8 cellular contexts compared by ENCODE assay signal in the genomic region with DNA sequence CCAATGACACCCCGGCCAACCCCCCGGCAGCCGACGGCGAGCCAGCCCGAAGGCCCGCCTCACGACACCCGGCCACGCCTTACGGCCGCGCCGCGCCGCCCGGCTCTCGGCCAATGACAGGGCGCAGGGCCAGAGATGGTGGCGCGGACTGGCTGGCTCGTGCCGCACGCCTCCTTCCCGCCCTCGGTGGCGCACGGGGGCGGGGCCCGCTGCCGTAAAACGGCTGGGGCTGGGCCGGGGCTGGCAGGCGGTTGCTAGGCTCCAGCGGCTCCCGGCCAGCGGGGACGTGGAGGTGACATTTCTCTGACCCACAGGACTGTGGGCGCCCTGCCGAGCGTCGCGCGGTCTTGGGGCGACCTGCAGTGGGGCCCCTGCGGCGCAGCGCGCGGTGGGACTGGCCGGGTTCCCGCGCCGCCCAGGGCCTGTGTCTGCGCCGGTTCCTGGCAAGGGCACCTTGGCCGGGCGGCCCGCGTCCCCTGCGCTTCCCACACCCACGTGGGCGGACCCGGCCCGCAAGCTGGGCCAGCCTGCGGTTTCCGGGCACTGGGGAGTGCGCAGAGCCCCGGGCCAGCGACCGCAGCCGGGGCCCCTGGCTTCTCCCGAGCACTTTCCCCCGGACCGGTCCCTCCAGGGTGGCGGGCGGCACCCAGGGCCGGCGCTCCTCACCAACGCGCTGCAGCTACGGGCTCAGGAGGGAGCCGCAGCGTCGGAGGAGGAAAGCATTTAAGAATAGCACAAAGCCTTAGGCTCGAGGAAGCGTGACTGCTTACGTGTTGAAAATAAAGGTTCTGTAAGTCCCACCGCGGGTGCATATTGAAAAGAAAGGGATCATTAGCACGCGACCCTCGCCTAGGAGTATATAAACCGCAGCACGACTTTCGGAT. TPM values are rescaled to one million over a fixed set of nuclear protein-coding genes. Genes with fewer than 3 reads are reported as not detected.
DNase-seq lines count a peak whose midpoint lies in the region; ATAC-seq, FAIRE-seq and TF ChIP-seq lines count a peak whose summit lies in the region.

A gene (minus strand): TSS at position 8 of the 884 bp plus-strand sequence. CDS start 64 bp downstream, outside the sequence.

- H3K4me1 ChIP-seq in ascending aorta (peaks cover 0 to 18% of the 10 kb centered on the region in 2 donors), right cardiac atrium (ENCODE audit: control insufficient read depth, insufficient read depth, low read length) (no peaks in the 10 kb centered on the region)

- no peaks in the 10 kb centered on the region for H3K36me3 Mint-ChIP-seq in T-helper 2 cell treated with Interferon-gamma antibody and Interleukin-4, amounts not matched to agents 5 μg/mL and 100 μg/mL, for 36 hours (ENCODE audit: low read depth)

- peak within 1 kb of the TSS; percentile 90 for H3K4me3 Mint-ChIP-seq in T-helper 2 cell treated with Interferon-gamma antibody and Interleukin-4, amounts not matched to agents 5 μg/mL and 100 μg/mL, for 36 hours

- H3K4me3 ChIP-seq in ascending aorta (peak within 1 kb of the TSS; percentile 74 to 94), right cardiac atrium (ENCODE audit: low read length) (peak within 1 kb of the TSS; percentile 79)

- H3K9me3 ChIP-seq in ascending aorta (no peaks in the 10 kb centered on the region), right cardiac atrium (ENCODE audit: control insufficient read depth, low read length) (no peaks in the 10 kb centered on the region)

- peaks cover 11% of the 10 kb centered on the region for H3K4me1 Mint-ChIP-seq in T-helper 2 cell treated with Interferon-gamma antibody and Interleukin-4, amounts not matched to agents 5 μg/mL and 100 μg/mL, for 36 hours (ENCODE audit: low read depth)

- H3K27ac ChIP-seq in ascending aorta, result peak within 1 kb of the TSS; percentile 95
- peak within 1 kb of the TSS; percentile 93 for H3K27ac ChIP-seq in right cardiac atrium (ENCODE audit: low read length)

- peak; percentile 68 for ATAC-seq in GM18508 (IDR thresholded peaks at IDR 0.05; ENCODE audit: insufficient read depth, unreplicated experiment)
- peak; percentile 87 for ATAC-seq in HG02981 (IDR thresholded peaks at IDR 0.05; ENCODE audit: unreplicated experiment)
- ATAC-seq in right cardiac atrium, result peak; percentile 98 to 99

- H3K36me3 ChIP-seq in ascending aorta, result no peaks in the 10 kb centered on the region

- H3K27ac Mint-ChIP-seq in T-helper 2 cell treated with Interferon-gamma antibody and Interleukin-4, amounts not matched to agents 5 μg/mL and 100 μg/mL, for 36 hours, result peak within 1 kb of the TSS; percentile 82

- intact Hi-C loops in ascending aorta (cut with DNase I), result loop anchor here (1.0 to 10.0 kb wide), 8 partner anchors 19 to 616 kb away; a partner anchor contains a TSS
- intact Hi-C loops in right cardiac atrium (cut with DNase I), result loop anchor here in 2 of 4 donors (2.0 to 5.0 kb wide), 2 partner anchors 40 to 41 kb away; a partner anchor contains a TSS

- DNase-seq in NCI-H2029 (lab: John Stamatoyannopoulos, UW), result peak; percentile 90
- peak; percentile 98 for DNase-seq in T-helper 2 cell treated with Interferon-gamma antibody and Interleukin-4, amounts not matched to agents 5 μg/mL and 100 μg/mL, for 36 hours (ENCODE audit: low spot score)
- DNase-seq in ascending aorta (ENCODE audit: low spot score in 2 of 2), result peak; percentile 89 to 98
- peak; percentile 97 to 99 (median 99) for DNase-seq in right cardiac atrium
- DNase-seq in pulmonary artery endothelial cell (ENCODE audit: low read depth, low spot score), result peak; percentile 80
- DNase-seq in urothelium cell line (ENCODE audit: low spot score), result peak; percentile 97

- under 1% methylated on average over 96 of the region's 96 CpGs for WGBS in right cardiac atrium

- TF ChIP-seq CTCF in ascending aorta (IDR thresholded peaks at IDR 0.05), result no peak

- peaks cover 5% of the 10 kb centered on the region for H3K27me3 Mint-ChIP-seq in T-helper 2 cell treated with Interferon-gamma antibody and Interleukin-4, amounts not matched to agents 5 μg/mL and 100 μg/mL, for 36 hours (ENCODE audit: low read depth)

- H3K27me3 ChIP-seq in ascending aorta (no peaks in the 10 kb centered on the region), right cardiac atrium (ENCODE audit: control insufficient read depth, insufficient read depth) (no peaks in the 10 kb centered on the region)

- H3K9me3 Mint-ChIP-seq in T-helper 2 cell treated with Interferon-gamma antibody and Interleukin-4, amounts not matched to agents 5 μg/mL and 100 μg/mL, for 36 hours, result no peaks in the 10 kb centered on the region

- peak; percentile 95 for FAIRE-seq in urothelium cell line (lab: Jason Lieb, UNC)

RNA-seq across cellular contexts. Expression of the gene that starts here (rescaled TPM):
- total RNA-seq in ascending aorta (23.8 TPM), right cardiac atrium (100 to 1,000 TPM; 275 to 395 (median 317) TPM), pulmonary artery endothelial cell (21.7 and 24.6 TPM in 2 replicates)
- polyA plus RNA-seq in right cardiac atrium, result 760 TPM

Comparison
In these comparisons a context has a peak if more than half of its experiments do, and no peak if none do; other contexts are left out.
1. Peak in every context shown above with its lines: DNase-seq, ATAC-seq, H3K4me3 ChIP-seq and H3K27ac ChIP-seq.
2. RNA of the gene that starts here (total RNA-seq): 275 to 395 TPM in right cardiac atrium; 23.8 TPM in ascending aorta (single experiment) and 21.7 to 24.6 TPM in pulmonary artery endothelial cell; every median in the first group is over 10 times any median in the second.